ENCODE assay signal across 24 cellular contexts in genomic region chr13:50268500-50268899, GRCh38.
A peak's percentile ranks its signal among the peaks of the same experiment; 100 is the strongest.
DNase-seq lines count a peak whose midpoint lies in the region; ATAC-seq and TF ChIP-seq lines count a peak whose summit lies in the region.
"Had no signal": no experiment of that assay in that cellular context is flagged by ENCODE, and none has a peak within 500 bp of the region (broad histone marks: within the 10 kb centered on the region; RNA-seq: fewer than 3 reads in every experiment).

No MANE protein-coding gene starts in this region.

- H4K20me1 ChIP-seq in Loucy (ENCODE audit: insufficient read depth, low read length, poor library complexity, severe bottlenecking): no peaks in the 10 kb centered on the region

- no peak for ATAC-seq in GM18861 (IDR thresholded peaks at IDR 0.05; ENCODE audit: unreplicated experiment)
- ATAC-seq in GM21529 (IDR thresholded peaks at IDR 0.05; ENCODE audit: unreplicated experiment): no peak
- ATAC-seq: WTC11 had no signal

- H3K36me3 Mint-ChIP-seq in mesothelial cell of epicardium: no peaks in the 10 kb centered on the region
- H3K36me3 Mint-ChIP-seq: neural progenitor cell, WTC11 had no signal

- H3K9me3 Mint-ChIP-seq in mesothelial cell of epicardium: peaks cover 7% of the 10 kb centered on the region
- H3K9me3 Mint-ChIP-seq: neural progenitor cell had no signal

- peaks cover 81% of the 10 kb centered on the region for H3K79me2 ChIP-seq in Loucy (ENCODE audit: insufficient read depth, low read length)

- H3K27me3 Mint-ChIP-seq in mesothelial cell of epicardium (ENCODE audit: low read depth): no peaks in the 10 kb centered on the region

- H3K36me3 ChIP-seq in Loucy (ENCODE audit: insufficient read depth, low read length) (peaks cover 3% of the 10 kb centered on the region; the same call in 1 of the 2 replicates), adipocyte (ENCODE audit: control insufficient read depth, insufficient read depth, low read length, severe bottlenecking) (no peaks in the 10 kb centered on the region)
- H3K36me3 ChIP-seq: HAP-1, neural progenitor cell, right atrium auricular region, stomach, vagina had no signal

- no peaks in the 10 kb centered on the region for H3K9me2 ChIP-seq in Loucy (replicated peaks; ENCODE audit: low read depth, low read length)

- H3K4me1 Mint-ChIP-seq in mesothelial cell of epicardium: peaks cover 24% of the 10 kb centered on the region
- H3K4me1 Mint-ChIP-seq: neural progenitor cell had no signal

- H3K9me3 ChIP-seq in Loucy (ENCODE audit: insufficient read depth, low read depth, low read length) (no peaks in the 10 kb centered on the region), adipocyte (ENCODE audit: control insufficient read depth, low read length) (no peaks in the 10 kb centered on the region)
- H3K9me3 ChIP-seq: HAP-1, right atrium auricular region, stomach, vagina had no signal

- H3F3A ChIP-seq in Loucy (ENCODE audit: low read depth): no peaks in the 10 kb centered on the region

- H3K4me3 ChIP-seq in AG10803 (ENCODE audit: low read length) (no peak overlapping the region), Loucy (ENCODE audit: low read length, poor library complexity, severe bottlenecking) (no peak overlapping the region), adipocyte (ENCODE audit: low read length) (no peak overlapping the region)
- H3K4me3 ChIP-seq: HAP-1, neural progenitor cell, right atrium auricular region, stomach, vagina had no signal

- H3K4me1 ChIP-seq in Loucy (ENCODE audit: insufficient read depth, low read length, poor library complexity, severe bottlenecking) (peaks cover 47% of the 10 kb centered on the region), adipocyte (ENCODE audit: control insufficient read depth, insufficient read depth, low read length) (no peaks in the 10 kb centered on the region)
- H3K4me1 ChIP-seq: HAP-1, neural progenitor cell, right atrium auricular region, vagina had no signal

- DNase-seq in AG10803 (ENCODE audit: low read depth) (no peak), adipocyte (ENCODE audit: low read depth) (peak; percentile 11), mesothelial cell of epicardium (ENCODE audit: low spot score in 2 of 2, unreplicated experiment in 2 of 2) (no peak), NCI-H1694 treated with DMSO at 0.1 percent for 48 hours (lab: John Stamatoyannopoulos, UW) (no peak), midbrain (lab: John Stamatoyannopoulos, UW) (no peak)
- DNase-seq: AML-193, aorta, DMS 273 treated with DMSO at 0.1 percent for 48 hours, erythroblast, kidney glomerular epithelial cell, mesenchymal stem cell, MV-4-11, NCI-H2081 treated with DMSO at 0.1 percent for 48 hours, NCI-H526, T-helper 1 cell had no signal

- H3K27me3 ChIP-seq in Loucy (ENCODE audit: insufficient read depth, low read length, poor library complexity, severe bottlenecking) (no peaks in the 10 kb centered on the region), adipocyte (replicated peaks; ENCODE audit: control insufficient read depth, insufficient read depth, low read length) (no peaks in the 10 kb centered on the region)
- H3K27me3 ChIP-seq: neural progenitor cell, right atrium auricular region, vagina had no signal

- no peak overlapping the region for H3K4me2 ChIP-seq in Loucy (ENCODE audit: low read depth, low read length, poor library complexity, severe bottlenecking)
- H3K4me2 ChIP-seq: neural progenitor cell had no signal

- H3K9ac ChIP-seq in Loucy (ENCODE audit: low read depth, low read length, poor library complexity, severe bottlenecking): no peak overlapping the region
- no peak overlapping the region for H3K9ac ChIP-seq in adipocyte (ENCODE audit: low read length)
- H3K9ac ChIP-seq: neural progenitor cell had no signal

- H3K27ac Mint-ChIP-seq in mesothelial cell of epicardium: peak overlapping the region; percentile 70
- H3K27ac Mint-ChIP-seq: neural progenitor cell, WTC11 had no signal

- peak; percentile 21; the same call in 1 of the 2 replicates for TF ChIP-seq CTCF in AG10803 (conservative IDR thresholded peaks at IDR 0.05; ENCODE audit: low read length)
- peak; percentile 59 for TF ChIP-seq CTCF in Loucy (conservative IDR thresholded peaks at IDR 0.05; ENCODE audit: low read length)
- TF ChIP-seq CTCF in mesothelial cell of epicardium (IDR thresholded peaks at IDR 0.05; ENCODE audit: unreplicated experiment): no peak

- no peak overlapping the region for H3K4me3 Mint-ChIP-seq in mesothelial cell of epicardium
- H3K4me3 Mint-ChIP-seq: neural progenitor cell, WTC11 had no signal

- no peak overlapping the region for H2AFZ ChIP-seq in Loucy (ENCODE audit: low read length)
- H2AFZ ChIP-seq: neural progenitor cell had no signal
